20 cellular contexts compared by ENCODE assay signal in the genomic region with DNA sequence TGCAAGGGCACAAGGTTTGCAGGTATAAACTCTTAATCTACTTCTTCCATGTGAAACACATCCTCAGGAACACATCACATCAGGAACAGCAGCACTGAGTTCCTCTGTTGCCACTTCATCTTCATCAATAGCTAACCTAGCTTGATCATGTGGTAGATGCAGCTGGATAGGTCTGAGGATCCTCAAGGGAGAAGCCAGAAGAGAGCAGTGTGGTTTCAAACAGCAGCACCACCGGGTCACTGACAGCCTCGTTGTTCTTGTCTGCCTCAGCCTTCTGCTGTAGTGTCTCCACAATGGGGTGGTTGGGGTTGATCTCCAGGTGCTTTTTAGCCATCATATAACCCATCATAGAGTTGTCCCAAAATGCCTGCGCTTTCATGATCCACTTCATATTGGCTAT. TPM values are rescaled to one million over a fixed set of nuclear protein-coding genes. Genes with fewer than 3 reads are reported as not detected.
A peak's percentile ranks its signal among the peaks of the same experiment; 100 is the strongest.
DNase-seq lines count a peak whose midpoint lies in the region; ATAC-seq, FAIRE-seq and TF ChIP-seq lines count a peak whose summit lies in the region.
"Had no signal": no experiment of that assay in that cellular context is flagged by ENCODE, and none has a peak within 500 bp of the region (broad histone marks: within the 10 kb centered on the region; RNA-seq: fewer than 3 reads in every experiment).

No MANE protein-coding gene starts in this region.

- no peak for TF ChIP-seq EP300 in A549 (IDR thresholded peaks at IDR 0.05)

- intact Hi-C loops in uterus (cut with DNase I; ENCODE audit: low total_unique reads) = no loop called here

- H3K27me3 ChIP-seq in bronchial epithelial cell (ENCODE audit: control insufficient read depth, insufficient read depth, low read length) (no peaks in the 10 kb centered on the region), uterus (no peaks in the 10 kb centered on the region)
- H3K27me3 ChIP-seq: upper lobe of right lung had no signal

- no peak for TF ChIP-seq CTCF in A549 (IDR thresholded peaks at IDR 0.05)
- TF ChIP-seq CTCF in GM13976 (IDR thresholded peaks at IDR 0.05; ENCODE audit: borderline replicate concordance, control extremely low read depth, extremely low read depth, insufficient read depth, missing control alignments) = no peak
- no peak for TF ChIP-seq CTCF in bronchial epithelial cell (IDR thresholded peaks at IDR 0.05; ENCODE audit: insufficient read depth, low read length, severe bottlenecking)
- TF ChIP-seq CTCF in uterus (IDR thresholded peaks at IDR 0.05) = no peak

- FAIRE-seq in A549 (lab: Jason Lieb, UNC) = no peak
- FAIRE-seq in bronchial epithelial cell (lab: Jason Lieb, UNC) = peak; percentile 88

- no peak overlapping the region for H3K27ac ChIP-seq in A549
- no peak overlapping the region for H3K27ac ChIP-seq in uterus
- H3K27ac ChIP-seq: parathyroid adenoma, skin epidermis, upper lobe of right lung had no signal

- POLR2A ChIA-PET in A549 (lab: Yijun Ruan, JAX) = no interaction called here

- CTCF ChIA-PET in A549 (lab: Yijun Ruan, JAX) = no interaction called here

- DNase-seq in A549 (ENCODE audit: low read depth in 1 of 2, low spot score in 1 of 2) = no peak
- peak; percentile 17 for DNase-seq in GM13976 (ENCODE audit: low spot score)
- DNase-seq in KBM-7 = peak; percentile 28
- DNase-seq in bronchial epithelial cell (ENCODE audit: low read depth) = no peak
- DNase-seq in uterus = no peak
- no peak for DNase-seq in NCI-H1105 treated with DMSO at 0.1 percent for 48 hours (lab: John Stamatoyannopoulos, UW)
- no peak for DNase-seq in HPDE6-E6E7 (ENCODE audit: extremely low spot score)
- no peak for DNase-seq in stimulated activated CD4-positive, alpha-beta T cell treated with anti-CD3 and anti-CD28 coated beads, Interleukin-15, amount 100 ng/mL, for 24 hours
- DNase-seq: activated CD8-positive, alpha-beta memory T cell treated with anti-CD3 and anti-CD28 coated beads for 24 hours; activated effector memory CD4-positive, alpha-beta T cell treated with anti-CD3 and anti-CD28 coated beads, Interleukin-2, amount 50 U/mL, for 16 hours; anterior cingulate cortex; foreskin fibroblast; KG1; NCI-H1436; NCI-H510A treated with DMSO at 0.1 percent for 48 hours; PC-3; upper lobe of right lung had no signal

- no peak overlapping the region for H3K4me2 ChIP-seq in A549

- H3K36me3 ChIP-seq in bronchial epithelial cell (ENCODE audit: control insufficient read depth, insufficient read depth, low read length) (no peaks in the 10 kb centered on the region), uterus (no peaks in the 10 kb centered on the region)
- H3K36me3 ChIP-seq: HAP-1, upper lobe of right lung had no signal

- TF ChIP-seq RAD21 in A549 (conservative IDR thresholded peaks at IDR 0.05 in 1 of 2, IDR thresholded peaks at IDR 0.05 in 1 of 2) = no peak

- no peak for TF ChIP-seq POLR2A in A549 (IDR thresholded peaks at IDR 0.05; ENCODE audit: low read length)
- no peak for TF ChIP-seq POLR2A in uterus (IDR thresholded peaks at IDR 0.05)

- in situ Hi-C loops in GM13976 (cut with MboI; ENCODE audit: low sequenced_read_pairs, unreplicated experiment) (no loop called here), KBM-7 (cut with MboI; ENCODE audit: low pct_unique_long_range_greater_than_20kb, low sequenced_read_pairs) (no loop called here)

- H3K4me3 ChIP-seq in A549 = no peak overlapping the region
- no peak overlapping the region for H3K4me3 ChIP-seq in bronchial epithelial cell (ENCODE audit: low read depth, low read length)
- no peak overlapping the region for H3K4me3 ChIP-seq in uterus
- H3K4me3 ChIP-seq: HAP-1, skin epidermis, upper lobe of right lung had no signal

- 70% methylated on average over 3 of the region's 3 CpGs for WGBS in A549 (ENCODE audit: missing lambda C conversion rate)

- ATAC-seq in A549 = peak; percentile 40 to 62; a peak in 3 of 6 replicates
- ATAC-seq: PC-3, upper lobe of right lung had no signal

- H3K4me1 ChIP-seq in A549 = peaks cover 15% of the 10 kb centered on the region; the same call in 1 of the 3 replicates
- H3K4me1 ChIP-seq in uterus = no peaks in the 10 kb centered on the region
- H3K4me1 ChIP-seq: parathyroid adenoma, upper lobe of right lung had no signal

- H3K9me3 ChIP-seq in A549 (no peaks in the 10 kb centered on the region), uterus (no peaks in the 10 kb centered on the region)
- H3K9me3 ChIP-seq: HAP-1, upper lobe of right lung had no signal

TF ChIP-seq in A549, 52 proteins besides CTCF, POLR2A, EP300 and RAD21 (continues in another document):
- TF ChIP-seq REST (IDR thresholded peaks at IDR 0.05) = no peak
- no peak for TF ChIP-seq ZFP36 (IDR thresholded peaks at IDR 0.05; ENCODE audit: borderline replicate concordance, partially characterized antibody)
- no peak for TF ChIP-seq FOSL2 (IDR thresholded peaks at IDR 0.05)
- TF ChIP-seq FOSL2 (CRISPR knock-in tag; IDR thresholded peaks at IDR 0.05) = no peak
- no peak for TF ChIP-seq MYC (IDR thresholded peaks at IDR 0.05; ENCODE audit: borderline replicate concordance, low read length)
- TF ChIP-seq NR3C1 (IDR thresholded peaks at IDR 0.05) = no peak
- no peak for TF ChIP-seq FOXS1 (CRISPR knock-in tag; IDR thresholded peaks at IDR 0.05)
- TF ChIP-seq, protein P1, sequence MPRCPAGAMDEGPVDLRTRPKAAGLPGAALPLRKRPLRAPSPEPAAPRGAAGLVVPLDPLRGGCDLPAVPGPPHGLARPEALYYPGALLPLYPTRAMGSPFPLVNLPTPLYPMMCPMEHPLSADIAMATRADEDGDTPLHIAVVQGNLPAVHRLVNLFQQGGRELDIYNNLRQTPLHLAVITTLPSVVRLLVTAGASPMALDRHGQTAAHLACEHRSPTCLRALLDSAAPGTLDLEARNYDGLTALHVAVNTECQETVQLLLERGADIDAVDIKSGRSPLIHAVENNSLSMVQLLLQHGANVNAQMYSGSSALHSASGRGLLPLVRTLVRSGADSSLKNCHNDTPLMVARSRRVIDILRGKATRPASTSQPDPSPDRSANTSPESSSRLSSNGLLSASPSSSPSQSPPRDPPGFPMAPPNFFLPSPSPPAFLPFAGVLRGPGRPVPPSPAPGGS (IDR thresholded peaks at IDR 0.05) = no peak
- no peak for TF ChIP-seq E2F6 (IDR thresholded peaks at IDR 0.05; ENCODE audit: borderline replicate concordance, low read depth)
- TF ChIP-seq CBX8 (IDR thresholded peaks at IDR 0.05) = no peak
- no peak for TF ChIP-seq NFE2L2 (conservative IDR thresholded peaks at IDR 0.05; ENCODE audit: low read length)
- no peak for TF ChIP-seq GATA3 (IDR thresholded peaks at IDR 0.05; ENCODE audit: borderline replicate concordance)
- TF ChIP-seq, protein P2, sequence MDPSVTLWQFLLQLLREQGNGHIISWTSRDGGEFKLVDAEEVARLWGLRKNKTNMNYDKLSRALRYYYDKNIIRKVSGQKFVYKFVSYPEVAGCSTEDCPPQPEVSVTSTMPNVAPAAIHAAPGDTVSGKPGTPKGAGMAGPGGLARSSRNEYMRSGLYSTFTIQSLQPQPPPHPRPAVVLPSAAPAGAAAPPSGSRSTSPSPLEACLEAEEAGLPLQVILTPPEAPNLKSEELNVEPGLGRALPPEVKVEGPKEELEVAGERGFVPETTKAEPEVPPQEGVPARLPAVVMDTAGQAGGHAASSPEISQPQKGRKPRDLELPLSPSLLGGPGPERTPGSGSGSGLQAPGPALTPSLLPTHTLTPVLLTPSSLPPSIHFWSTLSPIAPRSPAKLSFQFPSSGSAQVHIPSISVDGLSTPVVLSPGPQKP (IDR thresholded peaks at IDR 0.05; ENCODE audit: low read depth, low read length) = no peak

RNA-seq across cellular contexts. Expression of gene ADAM10, which starts 58.8 kb away (rescaled TPM):
- polyA plus RNA-seq in A549 (2011; rRNA removed) = 210 and 236 TPM in 2 replicates
- 64.7 and 64.8 TPM in 2 replicates for polyA plus RNA-seq in A549 (2012; cell fraction: cytosol; rRNA removed)
- polyA plus RNA-seq in A549 (2012; cell fraction: nucleus; rRNA removed) = 60.0 and 64.6 TPM in 2 replicates
- polyA plus RNA-seq in A549 (2017; fragmentation: RNase III; extraction: RNeasy Plus Mini Kit Qiagen cat#74134 plus additional on column Dnase treatment) = 177 to 200 TPM (median 196 TPM) in 3 replicates
- polyA minus RNA-seq in A549 (2011; rRNA and poly(A)+ RNA removed) = 117 TPM in 2 replicates
- total RNA-seq in bronchial epithelial cell = 112 and 118 TPM in 2 replicates
- 100 to 1,000 TPM in 2 of 4 donors, 10 to 100 TPM in 2; 41.8 to 208 (median 110) TPM for total RNA-seq in uterus

Comparison
In these comparisons a context has a peak if more than half of its experiments do, and no peak if none do; other contexts are left out.
1. DNase-seq: peak in GM13976 (single experiment) and KBM-7 (single experiment); none in A549 (0 of 2), bronchial epithelial cell (single experiment), uterus (0 of 2), NCI-H1105 treated with DMSO at 0.1 percent for 48 hours (single experiment), HPDE6-E6E7 (single experiment) and stimulated activated CD4-positive, alpha-beta T cell treated with anti-CD3 and anti-CD28 coated beads, Interleukin-15, amount 100 ng/mL, for 24 hours (single experiment).